In the genomic region with DNA sequence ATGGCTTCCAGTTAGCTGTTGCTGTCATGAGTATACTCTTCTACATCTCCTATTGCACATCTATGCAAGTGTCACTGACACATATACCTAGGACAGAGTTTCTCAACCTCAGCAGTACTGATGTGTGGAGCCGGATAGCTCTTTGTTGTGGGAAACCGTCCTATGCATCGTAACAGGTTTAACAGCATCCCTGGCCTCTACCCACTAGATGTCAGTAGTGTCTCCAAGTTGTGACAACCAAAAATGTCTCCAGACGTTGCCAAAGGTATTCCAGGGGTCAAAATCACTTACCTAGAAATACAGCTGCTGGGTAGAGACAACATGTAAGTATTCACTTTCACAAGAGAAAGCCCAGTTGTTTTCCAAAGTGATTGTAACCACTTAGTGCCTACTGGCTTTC, we compare ENCODE assay signal across 8 cellular contexts.
DNase-seq lines count a peak whose midpoint lies in the region; ATAC-seq and TF ChIP-seq lines count a peak whose summit lies in the region.

No MANE protein-coding gene starts in this region.

- H3K4me1 Mint-ChIP-seq in WTC11 (peaks cover 6% of the 10 kb centered on the region), immature natural killer cell (no peaks in the 10 kb centered on the region)

- no peaks in the 10 kb centered on the region for H3K27me3 Mint-ChIP-seq in WTC11 (ENCODE audit: low read depth)
- H3K27me3 Mint-ChIP-seq in immature natural killer cell (ENCODE audit: low read depth in 3 of 3), result peaks cover 0 to 3% (median 0%) of the 10 kb centered on the region in 3 donors

- H3K36me3 Mint-ChIP-seq in WTC11 (no peaks in the 10 kb centered on the region), immature natural killer cell (no peaks in the 10 kb centered on the region)

- H3K27ac Mint-ChIP-seq in WTC11 (no peak overlapping the region), immature natural killer cell (no peak overlapping the region)

- POLR2A ChIA-PET in WTC11 (lab: Charles Lee), result interaction anchor here (0.6 kb wide), 1 partner anchor 899 kb away, joined by 3 read pairs; no protein-coding TSS in a partner anchor

- H3K9me3 Mint-ChIP-seq in WTC11 (no peaks in the 10 kb centered on the region), immature natural killer cell (peaks cover 0 to 11% (median 3%) of the 10 kb centered on the region in 6 donors)

- DNase-seq in Daoy (ENCODE audit: low read depth) (peak; percentile 30), NCI-H1092 (lab: John Stamatoyannopoulos, UW) (peak; percentile 46), WTC11 (ENCODE audit: low spot score) (peak; percentile 43), kidney tubule cell (ENCODE audit: low spot score) (peak; percentile 70), immature natural killer cell (no peak), germinal center (ENCODE audit: low spot score) (no peak)
- no peak for DNase-seq in central memory CD4-positive, alpha-beta T cell

- no peak overlapping the region for H3K4me3 Mint-ChIP-seq in WTC11
- H3K4me3 Mint-ChIP-seq in immature natural killer cell, result no peak overlapping the region

- peak; percentile 18 for TF ChIP-seq CTCF in WTC11 (IDR thresholded peaks at IDR 0.05)

- peak; percentile 92 for ATAC-seq in WTC11
- ATAC-seq in GM18502 (IDR thresholded peaks at IDR 0.05; ENCODE audit: poor library complexity, unreplicated experiment), result no peak

- CTCF ChIA-PET in WTC11 (lab: Charles Lee), result interaction anchor here (0.5 to 4.2 kb wide), 56 partner anchors 9 to 1281 kb away, joined by 3 to 38 read pairs (median 4); no protein-coding TSS in a partner anchor

TF ChIP-seq in WTC11, 78 proteins besides CTCF, POLR2A, EP300 and RAD21:
- TF ChIP-seq CREM (CRISPR knock-in tag; IDR thresholded peaks at IDR 0.05) (no peak), RELA (CRISPR knock-in tag; IDR thresholded peaks at IDR 0.05; ENCODE audit: borderline replicate concordance) (no peak)

Comparison
In these comparisons a context has a peak if more than half of its experiments do, and no peak if none do; other contexts are left out.
1. DNase-seq: peak in Daoy (single experiment), NCI-H1092 (single experiment), WTC11 (single experiment) and kidney tubule cell (single experiment); none in immature natural killer cell (0 of 3), central memory CD4-positive, alpha-beta T cell (single experiment) and germinal center (single experiment).